ENCODE assay signal across 1 cellular context in genomic region chr1:193111641-193112090, GRCh38.
TF ChIP-seq lines count a peak whose summit lies in the region.

No MANE protein-coding gene starts in this region.

TF ChIP-seq in K562, 482 proteins besides CTCF, POLR2A, EP300 and RAD21 (continued from another document and continues in another):
- no peak for TF ChIP-seq NKRF (IDR thresholded peaks at IDR 0.05; ENCODE audit: borderline replicate concordance)
- TF ChIP-seq CREB3L1 (IDR thresholded peaks at IDR 0.05; ENCODE audit: borderline replicate concordance, low read depth) = peak; percentile 67
- peak; percentile 14; the same call in 1 of the 2 replicates for TF ChIP-seq ZNF175 (CRISPR knock-in tag; IDR thresholded peaks at IDR 0.05; ENCODE audit: low read depth)
- TF ChIP-seq SMAD1 (IDR thresholded peaks at IDR 0.05; ENCODE audit: low read depth, low read length, partially characterized antibody) = no peak
- peak; percentile 100 for TF ChIP-seq ATF3 (IDR thresholded peaks at IDR 0.05)
- TF ChIP-seq ATF3 (CRISPR knock-in tag; conservative IDR thresholded peaks at IDR 0.05) = peak; percentile 98
- TF ChIP-seq PHTF2 (CRISPR knock-in tag; IDR thresholded peaks at IDR 0.05) = no peak
- TF ChIP-seq CREB5 (CRISPR knock-in tag; IDR thresholded peaks at IDR 0.05) = 0 out of 2 replicates have a peak, but pooled peaks have one; percentile 42
- TF ChIP-seq CTCFL (IDR thresholded peaks at IDR 0.05; ENCODE audit: borderline replicate concordance, insufficient read depth, low read depth, low read length, poor library complexity, severe bottlenecking) = no peak
- no peak for TF ChIP-seq ZC3H4 (CRISPR knock-in tag; IDR thresholded peaks at IDR 0.05; ENCODE audit: borderline replicate concordance)
- TF ChIP-seq CUX1 (CRISPR knock-in tag; IDR thresholded peaks at IDR 0.05) = no peak
- no peak for TF ChIP-seq MXI1 (IDR thresholded peaks at IDR 0.05; ENCODE audit: low read depth, low read length)
- 0 out of 2 replicates have a peak, but pooled peaks have one; percentile 42 for TF ChIP-seq FOSL1 (tag; conservative IDR thresholded peaks at IDR 0.05)
- TF ChIP-seq KLF10 (CRISPR knock-in tag; IDR thresholded peaks at IDR 0.05) = no peak
- no peak for TF ChIP-seq BRCA1 (IDR thresholded peaks at IDR 0.05)
- no peak for TF ChIP-seq BRCA1 (CRISPR knock-in tag; IDR thresholded peaks at IDR 0.05)
- no peak for TF ChIP-seq ARHGAP35 (IDR thresholded peaks at IDR 0.05; ENCODE audit: partially characterized antibody)
- TF ChIP-seq GATAD2B (IDR thresholded peaks at IDR 0.05; ENCODE audit: borderline replicate concordance) = no peak
- TF ChIP-seq ZNF354B (CRISPR knock-in tag; IDR thresholded peaks at IDR 0.05) = no peak
- TF ChIP-seq C11orf30 (IDR thresholded peaks at IDR 0.05; ENCODE audit: low read depth) = no peak
- TF ChIP-seq TEAD4 (IDR thresholded peaks at IDR 0.05; ENCODE audit: low read length) = peak; percentile 87
- no peak for TF ChIP-seq TEAD4 (CRISPR knock-in tag; IDR thresholded peaks at IDR 0.05; ENCODE audit: borderline replicate concordance)
- TF ChIP-seq E2F3 (CRISPR knock-in tag; IDR thresholded peaks at IDR 0.05) = no peak
- peak; percentile 93 for TF ChIP-seq ZNF384 (IDR thresholded peaks at IDR 0.05; ENCODE audit: low read depth, low read length)
- TF ChIP-seq ZNF212 (CRISPR knock-in tag; IDR thresholded peaks at IDR 0.05) = no peak
- TF ChIP-seq BRF2 (IDR thresholded peaks at IDR 0.05; ENCODE audit: borderline replicate concordance, insufficient read depth, insufficient read length) = no peak
- TF ChIP-seq ZNF512 (tag; IDR thresholded peaks at IDR 0.05) = no peak
- TF ChIP-seq ZBTB34 (CRISPR knock-in tag; IDR thresholded peaks at IDR 0.05) = no peak
- TF ChIP-seq SAFB (IDR thresholded peaks at IDR 0.05; ENCODE audit: borderline replicate concordance, low read depth, low read length) = no peak
- TF ChIP-seq L3MBTL2 (IDR thresholded peaks at IDR 0.05) = no peak; the same call in 1 of the 2 replicates
- TF ChIP-seq ATF6 (CRISPR knock-in tag; IDR thresholded peaks at IDR 0.05) = no peak
- no peak for TF ChIP-seq RAD51 (IDR thresholded peaks at IDR 0.05; ENCODE audit: borderline replicate concordance, low read depth)
- TF ChIP-seq PHB2 (IDR thresholded peaks at IDR 0.05; ENCODE audit: low read depth) = no peak
- TF ChIP-seq PTTG1 (tag; IDR thresholded peaks at IDR 0.05; ENCODE audit: low read depth) = no peak
- TF ChIP-seq ZNF695 (CRISPR knock-in tag; IDR thresholded peaks at IDR 0.05) = no peak
- peak; percentile 77 for TF ChIP-seq JUNB (CRISPR knock-in tag; conservative IDR thresholded peaks at IDR 0.05)
- no peak for TF ChIP-seq ILK (tag; IDR thresholded peaks at IDR 0.05; ENCODE audit: borderline replicate concordance, low read depth)
- no peak for TF ChIP-seq GTF2B (IDR thresholded peaks at IDR 0.05; ENCODE audit: extremely low read depth, insufficient read length)
- TF ChIP-seq STAT5B (CRISPR knock-in tag; IDR thresholded peaks at IDR 0.05) = no peak
- TF ChIP-seq OTX1 (CRISPR knock-in tag; IDR thresholded peaks at IDR 0.05) = no peak
- no peak for TF ChIP-seq NFIX (CRISPR knock-in tag; IDR thresholded peaks at IDR 0.05; ENCODE audit: low read depth)
- TF ChIP-seq TEAD1 (CRISPR knock-in tag; IDR thresholded peaks at IDR 0.05) = peak; percentile 95 to 99
- peak; percentile 85 for TF ChIP-seq JUN (IDR thresholded peaks at IDR 0.05; ENCODE audit: borderline replicate concordance, low read depth, low read length)
- no peak for TF ChIP-seq JUN (CRISPR knock-in tag; IDR thresholded peaks at IDR 0.05; ENCODE audit: borderline replicate concordance)
